In genomic region chr11:48058064-48058463, GRCh38 we compare ENCODE assay signal across 16 cellular contexts.
DNase-seq lines count a peak whose midpoint lies in the region; ATAC-seq and TF ChIP-seq lines count a peak whose summit lies in the region.
"Had no signal": no experiment of that assay in that cellular context is flagged by ENCODE, and none has a peak within 500 bp of the region (broad histone marks: within the 10 kb centered on the region; RNA-seq: fewer than 3 reads in every experiment).

No MANE protein-coding gene starts in this region.

- no peaks in the 10 kb centered on the region for H3K27me3 ChIP-seq in PC-9 (ENCODE audit: insufficient read depth, low read depth)
- no peaks in the 10 kb centered on the region for H3K27me3 ChIP-seq in mammary epithelial cell (ENCODE audit: insufficient read depth, low read length)
- H3K27me3 ChIP-seq: gastroesophageal sphincter, Peyer's patch had no signal

- no TSS peak for BruUV-seq in PC-9 (replicated peaks; lab: Mats Ljungman, UMichigan)
- BruUV-seq in mammary epithelial cell (replicated peaks; lab: Mats Ljungman, UMichigan): no TSS peak

- in situ Hi-C loops in mammary epithelial cell (cut with MboI; ENCODE audit: low sequenced_read_pairs in 2 of 2): no loop called here

- H3K4me1 ChIP-seq in PC-9 (replicated peaks; ENCODE audit: insufficient read depth): peaks cover 92% of the 10 kb centered on the region
- H3K4me1 ChIP-seq in mammary epithelial cell (ENCODE audit: insufficient read depth, low read length): peaks cover 4% of the 10 kb centered on the region

- no peak overlapping the region for H2AFZ ChIP-seq in PC-9
- no peak overlapping the region for H2AFZ ChIP-seq in mammary epithelial cell (ENCODE audit: low read depth, low read length)

- H3K9me2 ChIP-seq in PC-9 (ENCODE audit: insufficient read depth): no peaks in the 10 kb centered on the region

- H3K4me2 ChIP-seq in PC-9 (0 out of 2 replicates have a peak overlapping the region, but pooled peaks have one; percentile 80), mammary epithelial cell (ENCODE audit: insufficient read depth, low read depth, low read length) (no peak overlapping the region)

- intact Hi-C loops in PC-9 (cut with micrococcal nuclease; ENCODE audit: unreplicated experiment): no loop called here
- intact Hi-C loops in dendritic cell treated with granulocyte-macrophage colony-stimulating factor and Interleukin-4, amounts not matched to agents 40 ng/mL and 50 ng/mL, for 4 days (cut with micrococcal nuclease): no loop called here
- intact Hi-C loops in posterior cingulate gyrus (cut with DNase I): no loop called here
- intact Hi-C loops in mammary epithelial cell (cut with micrococcal nuclease): no loop called here

- H3F3A ChIP-seq in PC-9 (ENCODE audit: insufficient read depth, low read depth): peaks cover 81% of the 10 kb centered on the region

- no peaks in the 10 kb centered on the region for H3K9me3 Mint-ChIP-seq in activated naive CD8-positive, alpha-beta T cell (ENCODE audit: low read depth)
- no peaks in the 10 kb centered on the region for H3K9me3 Mint-ChIP-seq in activated naive CD8-positive, alpha-beta T cell treated with anti-CD3 and anti-CD28 coated beads, Interleukin-2, amount 50 U/mL, for 24 hours
- H3K9me3 Mint-ChIP-seq in dendritic cell treated with granulocyte-macrophage colony-stimulating factor and Interleukin-4, amounts not matched to agents 40 ng/mL and 50 ng/mL, for 4 days: no peaks in the 10 kb centered on the region
- no peaks in the 10 kb centered on the region for H3K9me3 Mint-ChIP-seq in stimulated activated memory B cell treated with anti-CD40 and anti-IgM and Interleukin-4, amounts not matched to agents 10 μg/mL and 1 μg/mL and 100 μg/mL, for 72 hours
- H3K9me3 Mint-ChIP-seq: neural crest cell had no signal

- peaks cover 60% of the 10 kb centered on the region for H3K4me1 Mint-ChIP-seq in activated naive CD8-positive, alpha-beta T cell (ENCODE audit: low read depth)
- peaks cover 68% of the 10 kb centered on the region for H3K4me1 Mint-ChIP-seq in activated naive CD8-positive, alpha-beta T cell treated with anti-CD3 and anti-CD28 coated beads, Interleukin-2, amount 50 U/mL, for 24 hours
- peaks cover 74% of the 10 kb centered on the region for H3K4me1 Mint-ChIP-seq in dendritic cell treated with granulocyte-macrophage colony-stimulating factor and Interleukin-4, amounts not matched to agents 40 ng/mL and 50 ng/mL, for 4 days (ENCODE audit: low read depth)
- peaks cover 61% of the 10 kb centered on the region for H3K4me1 Mint-ChIP-seq in stimulated activated memory B cell treated with anti-CD40 and anti-IgM and Interleukin-4, amounts not matched to agents 10 μg/mL and 1 μg/mL and 100 μg/mL, for 72 hours

- peak overlapping the region; percentile 33 for H3K4me3 Mint-ChIP-seq in activated naive CD8-positive, alpha-beta T cell
- H3K4me3 Mint-ChIP-seq in activated naive CD8-positive, alpha-beta T cell treated with anti-CD3 and anti-CD28 coated beads, Interleukin-2, amount 50 U/mL, for 24 hours: no peak overlapping the region
- no peak overlapping the region for H3K4me3 Mint-ChIP-seq in dendritic cell treated with granulocyte-macrophage colony-stimulating factor and Interleukin-4, amounts not matched to agents 40 ng/mL and 50 ng/mL, for 4 days
- no peak overlapping the region for H3K4me3 Mint-ChIP-seq in stimulated activated memory B cell treated with anti-CD40 and anti-IgM and Interleukin-4, amounts not matched to agents 10 μg/mL and 1 μg/mL and 100 μg/mL, for 72 hours
- H3K4me3 Mint-ChIP-seq: neural crest cell had no signal

- no peaks in the 10 kb centered on the region for H3K36me3 Mint-ChIP-seq in activated naive CD8-positive, alpha-beta T cell
- H3K36me3 Mint-ChIP-seq in activated naive CD8-positive, alpha-beta T cell treated with anti-CD3 and anti-CD28 coated beads, Interleukin-2, amount 50 U/mL, for 24 hours (ENCODE audit: low read depth): no peaks in the 10 kb centered on the region
- peaks cover 66% of the 10 kb centered on the region for H3K36me3 Mint-ChIP-seq in dendritic cell treated with granulocyte-macrophage colony-stimulating factor and Interleukin-4, amounts not matched to agents 40 ng/mL and 50 ng/mL, for 4 days (ENCODE audit: low read depth)
- H3K36me3 Mint-ChIP-seq in stimulated activated memory B cell treated with anti-CD40 and anti-IgM and Interleukin-4, amounts not matched to agents 10 μg/mL and 1 μg/mL and 100 μg/mL, for 72 hours: peaks cover 8% of the 10 kb centered on the region

- POLR2A ChIA-PET in PC-9 (lab: Charles Lee; ENCODE audit: unreplicated experiment): no interaction called here

- dilution Hi-C loops in mammary epithelial cell (cut with HindIII; ENCODE audit: low sequenced_read_pairs): no loop called here

- H3K79me2 ChIP-seq in PC-9 (ENCODE audit: low read depth): peaks cover 87% of the 10 kb centered on the region
- no peaks in the 10 kb centered on the region for H3K79me2 ChIP-seq in mammary epithelial cell (ENCODE audit: insufficient read depth, low read length)

- CTCF ChIA-PET in PC-9 (lab: Charles Lee) (no interaction called here), mammary epithelial cell (lab: Charles Lee; ENCODE audit: low non-redundant PET) (no interaction called here)

- H3K9me3 ChIP-seq in PC-9 (ENCODE audit: insufficient read depth, low read depth) (no peaks in the 10 kb centered on the region), mammary epithelial cell (replicated peaks; ENCODE audit: insufficient read depth, low read length) (no peaks in the 10 kb centered on the region)
- H3K9me3 ChIP-seq: gastroesophageal sphincter, Peyer's patch had no signal

- H3K4me3 ChIP-seq in PC-9 (no peak overlapping the region), mammary epithelial cell (replicated peaks in 1 of 3; ENCODE audit: insufficient read depth in 1 of 3, low read depth in 2 of 3, low read length in 3 of 3) (no peak overlapping the region)
- H3K4me3 ChIP-seq: gastroesophageal sphincter, Peyer's patch, SK-N-MC had no signal

- ATAC-seq in activated naive CD8-positive, alpha-beta T cell treated with anti-CD3 and anti-CD28 coated beads, Interleukin-2, amount 50 U/mL, for 24 hours: no peak
- no peak for ATAC-seq in stimulated activated memory B cell treated with anti-CD40 and anti-IgM and Interleukin-4, amounts not matched to agents 10 μg/mL and 1 μg/mL and 100 μg/mL, for 72 hours
- ATAC-seq: activated CD4-positive, CD25-positive, alpha-beta regulatory T cell treated with anti-CD3 and anti-CD28 coated beads, Interleukin-2, amount 50 U/mL, for 24 hours; esophagus mucosa; gastroesophageal sphincter had no signal

- H3K27ac ChIP-seq in PC-9 (peak overlapping the region; percentile 96), mammary epithelial cell (ENCODE audit: insufficient read depth, low read depth, low read length) (no peak overlapping the region)
- H3K27ac ChIP-seq: gastroesophageal sphincter, Peyer's patch, SK-N-MC had no signal

- H3K27ac Mint-ChIP-seq in activated naive CD8-positive, alpha-beta T cell: no peak overlapping the region
- no peak overlapping the region for H3K27ac Mint-ChIP-seq in activated naive CD8-positive, alpha-beta T cell treated with anti-CD3 and anti-CD28 coated beads, Interleukin-2, amount 50 U/mL, for 24 hours
- H3K27ac Mint-ChIP-seq in dendritic cell treated with granulocyte-macrophage colony-stimulating factor and Interleukin-4, amounts not matched to agents 40 ng/mL and 50 ng/mL, for 4 days: peak overlapping the region; percentile 61
- peak overlapping the region; percentile 41 for H3K27ac Mint-ChIP-seq in stimulated activated memory B cell treated with anti-CD40 and anti-IgM and Interleukin-4, amounts not matched to agents 10 μg/mL and 1 μg/mL and 100 μg/mL, for 72 hours

- H3K9ac ChIP-seq in mammary epithelial cell (ENCODE audit: insufficient read depth, low read length): no peak overlapping the region

- H3K27me3 Mint-ChIP-seq in activated naive CD8-positive, alpha-beta T cell: no peaks in the 10 kb centered on the region
- no peaks in the 10 kb centered on the region for H3K27me3 Mint-ChIP-seq in activated naive CD8-positive, alpha-beta T cell treated with anti-CD3 and anti-CD28 coated beads, Interleukin-2, amount 50 U/mL, for 24 hours
- H3K27me3 Mint-ChIP-seq in dendritic cell treated with granulocyte-macrophage colony-stimulating factor and Interleukin-4, amounts not matched to agents 40 ng/mL and 50 ng/mL, for 4 days: no peaks in the 10 kb centered on the region
- H3K27me3 Mint-ChIP-seq in stimulated activated memory B cell treated with anti-CD40 and anti-IgM and Interleukin-4, amounts not matched to agents 10 μg/mL and 1 μg/mL and 100 μg/mL, for 72 hours: no peaks in the 10 kb centered on the region

- DNase-seq in activated naive CD8-positive, alpha-beta T cell treated with anti-CD3 and anti-CD28 coated beads, Interleukin-2, amount 50 U/mL, for 24 hours: no peak
- DNase-seq in PC-9 (no peak), NCI-H526 (lab: John Stamatoyannopoulos, UW) (no peak), posterior cingulate gyrus (no peak), mammary epithelial cell (no peak)
- DNase-seq: NCI-H1694 treated with DMSO at 0.1 percent for 48 hours, T1000 had no signal

- WGBS in mammary epithelial cell (ENCODE audit: low coverage, missing lambda C conversion rate): no CpG with 5 or more reads among the region's 2 CpGs

- TF ChIP-seq CTCF in PC-9 (conservative IDR thresholded peaks at IDR 0.05) (no peak), mammary epithelial cell (conservative IDR thresholded peaks at IDR 0.05 in 1 of 2, IDR thresholded peaks at IDR 0.05 in 1 of 2; ENCODE audit: extremely low read depth in 1 of 2, insufficient read depth in 1 of 2, low read depth in 1 of 2, low read length in 2 of 2) (no peak)

- no peaks in the 10 kb centered on the region; the same call in 1 of the 2 replicates for H3K36me3 ChIP-seq in PC-9 (ENCODE audit: low read depth)
- H3K36me3 ChIP-seq in mammary epithelial cell (ENCODE audit: insufficient read depth, low read length): no peaks in the 10 kb centered on the region
- H3K36me3 ChIP-seq: gastroesophageal sphincter, Peyer's patch had no signal

- H4K20me1 ChIP-seq in PC-9 (ENCODE audit: insufficient read depth) (no peaks in the 10 kb centered on the region), mammary epithelial cell (ENCODE audit: insufficient read depth, low read length) (no peaks in the 10 kb centered on the region)

Comparison
In these comparisons a context has a peak if more than half of its experiments do, and no peak if none do; other contexts are left out.
1. H3K27ac Mint-ChIP-seq: peak in dendritic cell treated with granulocyte-macrophage colony-stimulating factor and Interleukin-4, amounts not matched to agents 40 ng/mL and 50 ng/mL, for 4 days (single experiment) and stimulated activated memory B cell treated with anti-CD40 and anti-IgM and Interleukin-4, amounts not matched to agents 10 μg/mL and 1 μg/mL and 100 μg/mL, for 72 hours (single experiment); none in activated naive CD8-positive, alpha-beta T cell (single experiment) and activated naive CD8-positive, alpha-beta T cell treated with anti-CD3 and anti-CD28 coated beads, Interleukin-2, amount 50 U/mL, for 24 hours (single experiment).